ENCODE assay signal across 8 cellular contexts in the genomic region with DNA sequence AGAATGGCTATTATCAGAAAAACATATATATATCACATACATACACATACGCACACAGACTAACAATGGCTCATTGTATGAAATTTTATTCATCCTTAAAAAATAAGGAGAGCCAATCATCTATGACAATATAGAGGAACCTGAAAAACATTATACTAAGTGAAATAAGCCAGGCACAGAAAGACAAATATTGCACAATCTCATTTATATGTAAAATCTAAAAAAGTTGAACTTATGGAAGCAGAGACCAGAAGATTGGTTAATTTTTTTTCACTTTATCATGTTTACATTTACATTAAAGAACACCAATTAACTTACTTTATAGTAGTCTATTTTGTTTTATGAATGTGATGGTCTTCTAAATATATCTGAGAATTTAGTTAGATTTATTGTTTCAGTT.
"Had no signal": no experiment of that assay in that cellular context is flagged by ENCODE, and none has a peak within 500 bp of the region (broad histone marks: within the 10 kb centered on the region; RNA-seq: fewer than 3 reads in every experiment).

No MANE protein-coding gene starts in this region.

- DNase-seq: GDM1, GF-D8 had no signal

- FAIRE-seq: G401.6, GM12878, GM12891, GM12892, GM18507, GM19239 had no signal

- ATAC-seq: GM12878 had no signal

- H3K4me3 ChIP-seq: GM12878 had no signal
